In genomic region chr3:72888546-72889309, GRCh38 we compare ENCODE assay signal across 8 cellular contexts. TPM values are rescaled to one million over a fixed set of nuclear protein-coding genes. Genes with fewer than 3 reads are reported as not detected.
DNase-seq lines count a peak whose midpoint lies in the region; ATAC-seq, FAIRE-seq and TF ChIP-seq lines count a peak whose summit lies in the region.

No MANE protein-coding gene starts in this region.

- peaks cover 10% of the 10 kb centered on the region for H3K4me1 ChIP-seq in CD4-positive, alpha-beta memory T cell (ENCODE audit: insufficient read depth, low read length)
- H3K4me1 ChIP-seq in H1 (replicated peaks in 1 of 4; ENCODE audit: control insufficient read depth in 3 of 4, insufficient read depth in 4 of 4, low read length in 3 of 4) = peaks cover 2 to 8% (median 6%) of the 10 kb centered on the region in 4 experiments; a peak in 6 of 7 replicates

- H3K27me3 ChIP-seq in CD4-positive, alpha-beta memory T cell (ENCODE audit: insufficient read depth, low read length) = peaks cover 30% of the 10 kb centered on the region
- H3K27me3 ChIP-seq in H1 (replicated peaks in 1 of 4; ENCODE audit: control insufficient read depth in 3 of 4, extremely low read depth in 1 of 4, insufficient read depth in 3 of 4, low read length in 3 of 4) = peaks cover 0 to 37% (median 18%) of the 10 kb centered on the region in 4 experiments; a peak in 5 of 7 replicates

- H3K4ac ChIP-seq in H1 (replicated peaks; ENCODE audit: insufficient read length, low read depth, low read length) = no peak overlapping the region

- no peaks in the 10 kb centered on the region for H3K79me1 ChIP-seq in H1 (ENCODE audit: low read depth, low read length)

- no peak overlapping the region for H4K5ac ChIP-seq in H1 (ENCODE audit: insufficient read length, low read depth, low read length)

- no peak for TF ChIP-seq POLR2A in H1 (IDR thresholded peaks at IDR 0.05; ENCODE audit: control extremely low read depth in 1 of 2, low read depth in 2 of 2, low read length in 2 of 2)

- H3K23ac ChIP-seq in H1 (ENCODE audit: insufficient read length) = no peak overlapping the region

- H3K36me3 Mint-ChIP-seq in CD4-positive, alpha-beta memory T cell = no peaks in the 10 kb centered on the region
- H3K36me3 Mint-ChIP-seq in neural crest cell (ENCODE audit: low read depth) = no peaks in the 10 kb centered on the region

- intact Hi-C loops in CD4-positive, alpha-beta memory T cell (cut with micrococcal nuclease) = no loop called here

- ATAC-seq in GM19035 (IDR thresholded peaks at IDR 0.05; ENCODE audit: unreplicated experiment) = no peak

- H2BK120ac ChIP-seq in H1 (replicated peaks; ENCODE audit: low read depth, low read length) = no peak overlapping the region

- no peak overlapping the region for H2BK12ac ChIP-seq in H1 (ENCODE audit: low read depth, low read length)

- H3K14ac ChIP-seq in H1 (ENCODE audit: insufficient read length) = no peak overlapping the region

- no peak overlapping the region for H3K27ac ChIP-seq in CD4-positive, alpha-beta memory T cell (ENCODE audit: low read depth, low read length)
- no peak overlapping the region for H3K27ac ChIP-seq in H1 (ENCODE audit: low read depth, low read length)

- H3K56ac ChIP-seq in H1 (replicated peaks; ENCODE audit: insufficient read length, low read depth, low read length) = no peak overlapping the region

- H2BK20ac ChIP-seq in H1 (ENCODE audit: low read length) = no peak overlapping the region

- POLR2A ChIA-PET in CD4-positive, alpha-beta memory T cell (lab: Charles Lee; ENCODE audit: partially characterized antibody) = no interaction called here
- POLR2A ChIA-PET in H1 (lab: Charles Lee; ENCODE audit: partially characterized antibody) = interaction anchor here (1.2 to 2.2 kb wide), 3 partner anchors 11 to 167 kb away, joined by 4 to 8 read pairs (median 6); partner anchors contain the start of gene PPP4R2

- peaks cover 61 to 72% of the 10 kb centered on the region in 2 donors for H3K27me3 Mint-ChIP-seq in CD4-positive, alpha-beta memory T cell
- peaks cover 94% of the 10 kb centered on the region for H3K27me3 Mint-ChIP-seq in neural crest cell (ENCODE audit: low read depth)

- H2BK15ac ChIP-seq in H1 (ENCODE audit: low read length) = 0 out of 2 replicates have a peak overlapping the region, but pooled peaks have one; percentile 24

- H3K9me3 ChIP-seq in CD4-positive, alpha-beta memory T cell (ENCODE audit: control insufficient read depth in 1 of 2, low read length in 2 of 2) = no peaks in the 10 kb centered on the region
- H3K9me3 ChIP-seq in H1 (ENCODE audit: insufficient read depth in 2 of 2, low read depth in 1 of 2, low read length in 1 of 2) = no peaks in the 10 kb centered on the region

- no peak for TF ChIP-seq CTCF in H1 (IDR thresholded peaks at IDR 0.05; ENCODE audit: control extremely low read depth in 1 of 3, insufficient read depth in 1 of 3, low read depth in 1 of 3, low read length in 3 of 3)
- TF ChIP-seq CTCF in neural crest cell (conservative IDR thresholded peaks at IDR 0.05) = no peak
- no peak for TF ChIP-seq CTCF in D721Med (IDR thresholded peaks at IDR 0.05; ENCODE audit: insufficient read depth, missing control alignments)

- H3K4me2 ChIP-seq in H1 (ENCODE audit: insufficient read depth in 1 of 2, low read depth in 2 of 2, low read length in 2 of 2) = peak overlapping the region; percentile 77 to 81

- DNase-seq in CD4-positive, alpha-beta memory T cell = no peak
- peak; percentile 3 for DNase-seq in NCI-H2227 (lab: John Stamatoyannopoulos, UW; ENCODE audit: unreplicated experiment)
- peak; percentile 17 to 53 for DNase-seq in H1 (ENCODE audit: low read depth in 1 of 2, low spot score in 2 of 2)
- peak; percentile 40 for DNase-seq in neural crest cell (ENCODE audit: low read depth, low spot score)
- DNase-seq in germinal center (ENCODE audit: low spot score) = no peak
- DNase-seq in D721Med (ENCODE audit: insufficient read length, low spot score) = no peak
- DNase-seq in NCI-H1048 (lab: John Stamatoyannopoulos, UW) = no peak

- H3K18ac ChIP-seq in H1 (ENCODE audit: extremely low read depth, low read length) = no peak overlapping the region

- H3K9me3 Mint-ChIP-seq in CD4-positive, alpha-beta memory T cell = peaks cover 0 to 7% (median 5%) of the 10 kb centered on the region in 8 donors
- H3K9me3 Mint-ChIP-seq in neural crest cell = no peaks in the 10 kb centered on the region

- no peak for TF ChIP-seq EP300 in H1 (IDR thresholded peaks at IDR 0.05; ENCODE audit: borderline replicate concordance in 1 of 2, low read depth in 2 of 2, low read length in 2 of 2)

- H3K23me2 ChIP-seq in H1 (ENCODE audit: low read depth, low read length) = peaks cover 6% of the 10 kb centered on the region

- no peaks in the 10 kb centered on the region for H3K79me2 ChIP-seq in H1 (ENCODE audit: control insufficient read depth in 1 of 2, insufficient read depth in 2 of 2, low read length in 2 of 2)

- no peak overlapping the region for H4K8ac ChIP-seq in H1 (ENCODE audit: extremely low read depth, insufficient read depth, low read length)

- H2AK5ac ChIP-seq in H1 (ENCODE audit: low read depth, low read length) = no peak overlapping the region

- CTCF ChIA-PET in CD4-positive, alpha-beta memory T cell (lab: Charles Lee; ENCODE audit: partially characterized antibody) = no interaction called here
- CTCF ChIA-PET in H1 (lab: Charles Lee; ENCODE audit: partially characterized antibody) = interaction anchor here (0.6 to 3.3 kb wide), 6 partner anchors 12 to 614 kb away, joined by 3 to 7 read pairs (median 3); no protein-coding TSS in a partner anchor

- H3K36me3 ChIP-seq in CD4-positive, alpha-beta memory T cell (ENCODE audit: insufficient read depth, low read length) = no peaks in the 10 kb centered on the region
- H3K36me3 ChIP-seq in H1 (ENCODE audit: control insufficient read depth in 2 of 4, insufficient read depth in 4 of 4, low read length in 3 of 4) = no peaks in the 10 kb centered on the region

- H2AFZ ChIP-seq in H1 (ENCODE audit: low read length) = peak overlapping the region; percentile 67; the same call in 1 of the 2 replicates

- H2BK5ac ChIP-seq in H1 (ENCODE audit: low read depth, low read length) = no peak overlapping the region

- H3K4me3 Mint-ChIP-seq in CD4-positive, alpha-beta memory T cell = peak overlapping the region in 6 of 8 donors; percentile 35 to 64 (median 52)
- peak overlapping the region; percentile 73 for H3K4me3 Mint-ChIP-seq in neural crest cell

- H4K20me1 ChIP-seq in H1 (replicated peaks in 1 of 2; ENCODE audit: control insufficient read depth in 1 of 2, insufficient read depth in 2 of 2, low read length in 2 of 2) = peaks cover 0 to 2% of the 10 kb centered on the region in 2 experiments

- H3K27ac Mint-ChIP-seq in CD4-positive, alpha-beta memory T cell = no peak overlapping the region
- H3K27ac Mint-ChIP-seq in neural crest cell (ENCODE audit: unreplicated experiment) = no peak overlapping the region

- peak overlapping the region in 2 of 4 experiments; percentile 12 to 66; a peak in 2 of 7 replicates for H3K9ac ChIP-seq in H1 (replicated peaks in 1 of 4; ENCODE audit: extremely low read depth in 1 of 4, low read depth in 3 of 4, low read length in 3 of 4)

- H3K4me3 ChIP-seq in CD4-positive, alpha-beta memory T cell (ENCODE audit: low read length in 2 of 2) = no peak overlapping the region
- H3K4me3 ChIP-seq in H1 (ENCODE audit: extremely low read depth in 1 of 4, insufficient read depth in 2 of 4, low read depth in 3 of 4, low read length in 4 of 4) = peak overlapping the region; percentile 51 to 75 (median 60)

- 10% methylated on average over 21 of the region's 21 CpGs; no CpG with 5 or more reads in 1 of the 2 experiments for WGBS in H1 (ENCODE audit: extremely low coverage in 1 of 2, insufficient coverage in 1 of 2, insufficient read length in 1 of 2, insufficient replicate concordance in 2 of 2, low coverage in 1 of 2, low lambda C conversion rate in 2 of 2, missing lambda C conversion rate in 1 of 2), 2 experiments

- peak; percentile 72 for FAIRE-seq in H1 (lab: Jason Lieb, UNC)
- no peak for FAIRE-seq in D721Med (lab: Jason Lieb, UNC)

- no peak overlapping the region for H4K91ac ChIP-seq in H1 (replicated peaks; ENCODE audit: insufficient read length, low read length)

- H3K4me1 Mint-ChIP-seq in CD4-positive, alpha-beta memory T cell = peaks cover 5 to 15% (median 10%) of the 10 kb centered on the region in 4 donors
- peaks cover 26% of the 10 kb centered on the region for H3K4me1 Mint-ChIP-seq in neural crest cell

- no peak for TF ChIP-seq RAD21 in H1 (IDR thresholded peaks at IDR 0.05 in 1 of 2, conservative IDR thresholded peaks at IDR 0.05 in 1 of 2; ENCODE audit: low read depth in 2 of 2, low read length in 2 of 2)

TF ChIP-seq in H1, 55 proteins besides CTCF, POLR2A, EP300 and RAD21 (continues in another document):
- TF ChIP-seq MAX (IDR thresholded peaks at IDR 0.05) (peak; percentile 50), EZH2 (IDR thresholded peaks at IDR 0.05; ENCODE audit: low read depth, low read length, severe bottlenecking) (no peak)

RNA-seq across cellular contexts. Expression of gene GXYLT2, which starts 0.9 kb away (rescaled TPM):
- total RNA-seq in CD4-positive, alpha-beta memory T cell = not detected
- polyA plus RNA-seq in CD4-positive, alpha-beta memory T cell = not detected
- 3.9 and 5.6 TPM in 2 replicates for total RNA-seq in H1 (2021; fragmentation: NEBNext Ultra II Directional; extraction: Animal tissue kit (Norgen Biotek cat#: 25700))
- 1.3 and 1.8 TPM in 2 replicates for polyA plus RNA-seq in H1 (2011; rRNA removed)
- 1.6 TPM for polyA plus RNA-seq in H1 (2011; cell fraction: cytosol; rRNA removed)
- polyA plus RNA-seq in H1 (2011; cell fraction: nucleus; rRNA removed) = 2.5 TPM
- polyA plus RNA-seq in H1 (2012, experiment 1 of 2) = 1.2 to 2.1 TPM (median 1.7 TPM) in 4 replicates
- 0.73 TPM for polyA plus RNA-seq in H1 (2012, experiment 2 of 2)
- 3.6 TPM for polyA plus RNA-seq in H1 (2013, experiment 1 of 2)
- polyA plus RNA-seq in H1 (2013, experiment 2 of 2) = 3.8 TPM
- polyA minus RNA-seq in H1 (2011; rRNA and poly(A)+ RNA removed) = 3.2 and 6.7 TPM in 2 replicates
- polyA minus RNA-seq in H1 (2011; cell fraction: cytosol; rRNA and poly(A)+ RNA removed) = 4.2 TPM
- polyA minus RNA-seq in H1 (2011; cell fraction: nucleus; rRNA and poly(A)+ RNA removed) = 7.5 TPM
- 0.82 and 1.2 TPM in 2 replicates for total RNA-seq in neural crest cell

RNA-seq across cellular contexts. Expression of gene SHQ1, which starts 40.5 kb away (rescaled TPM):
- total RNA-seq in CD4-positive, alpha-beta memory T cell = 10 to 100 TPM; 28.7 to 31.2 TPM
- 10 to 100 TPM in 1 of 2 donors, 1 to 10 TPM in 1; 6.6 to 23.4 TPM for polyA plus RNA-seq in CD4-positive, alpha-beta memory T cell
- 33.7 and 34.4 TPM in 2 replicates for total RNA-seq in H1 (2021; fragmentation: NEBNext Ultra II Directional; extraction: Animal tissue kit (Norgen Biotek cat#: 25700))
- 7.5 and 10.7 TPM in 2 replicates for polyA plus RNA-seq in H1 (2011; rRNA removed)
- 11.5 TPM for polyA plus RNA-seq in H1 (2011; cell fraction: cytosol; rRNA removed)
- polyA plus RNA-seq in H1 (2011; cell fraction: nucleus; rRNA removed) = 16.6 TPM
- 14.1 to 27.9 TPM (median 17.1 TPM) in 4 replicates for polyA plus RNA-seq in H1 (2012, experiment 1 of 2)
- polyA plus RNA-seq in H1 (2012, experiment 2 of 2) = 2.0 TPM
- 14.7 TPM for polyA plus RNA-seq in H1 (2013, experiment 1 of 2)
- 14.9 TPM for polyA plus RNA-seq in H1 (2013, experiment 2 of 2)
- polyA minus RNA-seq in H1 (2011; rRNA and poly(A)+ RNA removed) = 11.1 and 13.8 TPM in 2 replicates
- 17.9 TPM for polyA minus RNA-seq in H1 (2011; cell fraction: cytosol; rRNA and poly(A)+ RNA removed)
- polyA minus RNA-seq in H1 (2011; cell fraction: nucleus; rRNA and poly(A)+ RNA removed) = 51.4 TPM
- total RNA-seq in neural crest cell = 20.7 and 22.4 TPM in 2 replicates

Comparison
In these comparisons a context has a peak if more than half of its experiments do, and no peak if none do; other contexts are left out.
1. DNase-seq: peak in NCI-H2227 (single experiment), H1 (2 of 2) and neural crest cell (single experiment); none in CD4-positive, alpha-beta memory T cell (0 of 5), germinal center (single experiment), D721Med (single experiment) and NCI-H1048 (single experiment).
2. H3K4me3 ChIP-seq: peak in H1 (4 of 4); none in CD4-positive, alpha-beta memory T cell (0 of 2).